In genomic region chr7:113154128-113154527, GRCh38 we compare ENCODE assay signal across 35 cellular contexts.
"Had no signal": no experiment of that assay in that cellular context is flagged by ENCODE, and none has a peak within 500 bp of the region (broad histone marks: within the 10 kb centered on the region; RNA-seq: fewer than 3 reads in every experiment).

No MANE protein-coding gene starts in this region.

- H3K4me3 ChIP-seq: MG63 had no signal

- H3K4me2 ChIP-seq: KMS-11 had no signal

- H3K27ac ChIP-seq: KMS-11 had no signal

- H3K9me3 ChIP-seq: MG63 had no signal

- H3K36me3 ChIP-seq: MG63 had no signal

- H3K27me3 ChIP-seq: MG63 had no signal

- H3K9ac ChIP-seq: KMS-11 had no signal

- DNase-seq: Kasumi-1, MG63, MM.1S, MV-4-11, NCI-H1048, NCI-H1092, NCI-H1092 treated with DMSO at 0.1 percent for 48 hours, NCI-H1105, NCI-H1105 treated with DMSO at 0.1 percent for 48 hours, NCI-H1417, NCI-H1417 treated with DMSO at 0.1 percent for 48 hours, NCI-H1436, NCI-H1436 treated with DMSO at 0.1 percent for 48 hours, NCI-H146, NCI-H1694, NCI-H1694 treated with DMSO at 0.1 percent for 48 hours, NCI-H187, NCI-H187 treated with DMSO at 0.1 percent for 48 hours, NCI-H1930, NCI-H2029, NCI-H2029 treated with DMSO at 0.1 percent for 48 hours, NCI-H2081, NCI-H2081 treated with DMSO at 0.1 percent for 48 hours, NCI-H2107, NCI-H2171, NCI-H2171 treated with DMSO at 0.1 percent for 48 hours, NCI-H2227 treated with DMSO at 0.1 percent for 48 hours, NCI-H226, NCI-H345, NCI-H446, NCI-H446 treated with DMSO at 0.1 percent for 48 hours, NCI-H510A, NCI-H510A treated with DMSO at 0.1 percent for 48 hours, NCI-H524 had no signal
